In the genomic region with DNA sequence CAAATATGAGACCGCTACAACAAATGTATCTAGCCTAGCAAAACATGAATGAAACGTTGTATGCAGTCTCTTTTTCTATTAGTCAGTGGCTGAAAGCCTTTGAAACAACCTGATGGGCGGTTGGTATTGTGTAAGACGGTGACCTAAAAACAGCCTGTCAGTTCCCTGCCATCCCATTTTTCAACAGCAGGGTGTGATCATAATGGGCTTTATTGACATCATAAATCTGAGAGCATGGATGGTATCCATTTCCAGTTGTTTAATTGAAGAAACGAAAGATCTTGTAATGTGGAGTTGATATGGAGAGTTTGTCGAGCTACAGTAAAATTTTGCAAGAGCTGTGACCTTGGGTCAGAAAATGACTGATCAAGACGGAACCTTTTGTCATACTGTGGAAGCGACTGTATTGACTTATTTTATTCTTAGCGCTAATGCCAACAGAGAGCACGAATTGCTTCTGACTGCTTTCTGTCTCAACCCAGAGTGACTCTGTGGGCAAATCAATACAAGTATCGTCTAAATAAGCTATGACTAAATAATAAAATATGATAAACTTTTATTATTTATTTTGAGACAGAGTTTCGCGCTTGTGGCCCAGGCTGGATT, we compare ENCODE assay signal across 10 cellular contexts. TPM values are rescaled to one million over a fixed set of nuclear protein-coding genes. Genes with fewer than 3 reads are reported as not detected.
DNase-seq lines count a peak whose midpoint lies in the region; ATAC-seq, FAIRE-seq and TF ChIP-seq lines count a peak whose summit lies in the region.
"Had no signal": no experiment of that assay in that cellular context is flagged by ENCODE, and none has a peak within 500 bp of the region (broad histone marks: within the 10 kb centered on the region; RNA-seq: fewer than 3 reads in every experiment).

No MANE protein-coding gene starts in this region.

- TF ChIP-seq CTCF in left ventricle myocardium inferior (IDR thresholded peaks at IDR 0.05; ENCODE audit: borderline replicate concordance), result peak; percentile 13
- TF ChIP-seq CTCF in heart left ventricle (IDR thresholded peaks at IDR 0.05), result no peak
- peak; percentile 49; the same call in 1 of the 2 replicates for TF ChIP-seq CTCF in OCI-LY7 (conservative IDR thresholded peaks at IDR 0.05; ENCODE audit: low read length)
- TF ChIP-seq CTCF in upper lobe of right lung (IDR thresholded peaks at IDR 0.05), result no peak

- no peaks in the 10 kb centered on the region for H3K9me2 ChIP-seq in OCI-LY7 (ENCODE audit: insufficient read depth, low read length)

- H3K9me3 ChIP-seq in left ventricle myocardium inferior (replicated peaks) (no peaks in the 10 kb centered on the region), heart left ventricle (no peaks in the 10 kb centered on the region), OCI-LY7 (ENCODE audit: low read length) (no peaks in the 10 kb centered on the region), upper lobe of right lung (no peaks in the 10 kb centered on the region)

- POLR2A ChIA-PET in OCI-LY7 (lab: Charles Lee), result interaction anchor here (1.1 kb wide), 1 partner anchor 55 kb away, joined by 3 read pairs; no protein-coding TSS in a partner anchor

- H2AFZ ChIP-seq in OCI-LY7 (ENCODE audit: low read length), result no peak overlapping the region

- no peaks in the 10 kb centered on the region for H3K36me3 ChIP-seq in left ventricle myocardium inferior
- no peaks in the 10 kb centered on the region for H3K36me3 ChIP-seq in heart left ventricle
- no peaks in the 10 kb centered on the region for H3K36me3 ChIP-seq in OCI-LY7 (ENCODE audit: insufficient read depth, low read length)
- no peaks in the 10 kb centered on the region for H3K36me3 ChIP-seq in upper lobe of right lung

- H3K27me3 ChIP-seq in left ventricle myocardium inferior (ENCODE audit: low read depth) (peaks cover 97% of the 10 kb centered on the region), heart left ventricle (peaks cover 0 to 67% (median 5%) of the 10 kb centered on the region in 9 donors), upper lobe of right lung (peaks cover 18% of the 10 kb centered on the region)

- H3K4me1 ChIP-seq in left ventricle myocardium inferior (no peaks in the 10 kb centered on the region), heart left ventricle (no peaks in the 10 kb centered on the region), OCI-LY7 (ENCODE audit: insufficient read depth, low read length, poor library complexity, severe bottlenecking) (no peaks in the 10 kb centered on the region), upper lobe of right lung (no peaks in the 10 kb centered on the region)

- TF ChIP-seq POLR2A in heart left ventricle (IDR thresholded peaks at IDR 0.05) (no peak), erythroblast (IDR thresholded peaks at IDR 0.05; ENCODE audit: low read length) (no peak)

- no peaks in the 10 kb centered on the region for H4K20me1 ChIP-seq in OCI-LY7 (ENCODE audit: insufficient read depth, low read length)

- intact Hi-C loops in left ventricle myocardium inferior (cut with micrococcal nuclease), result no loop called here
- intact Hi-C loops in heart left ventricle (cut with DNase I), result no loop called here
- intact Hi-C loops in OCI-LY7 (cut with micrococcal nuclease; ENCODE audit: unreplicated experiment), result no loop called here
- intact Hi-C loops in upper lobe of right lung (cut with DNase I), result no loop called here
- intact Hi-C loops in posterior vena cava (cut with DNase I), result no loop called here

- no peak overlapping the region for H3K4me2 ChIP-seq in OCI-LY7 (ENCODE audit: low read length)

- H3K4me3 ChIP-seq in left ventricle myocardium inferior (no peak overlapping the region), heart left ventricle (no peak overlapping the region), OCI-LY7 (ENCODE audit: low read depth, low read length, poor library complexity, severe bottlenecking) (no peak overlapping the region), upper lobe of right lung (no peak overlapping the region)

- DNase-seq in left ventricle myocardium inferior, result no peak
- DNase-seq in heart left ventricle, result no peak
- DNase-seq in OCI-LY7 (ENCODE audit: low spot score), result peak; percentile 15
- peak; percentile 41 to 44 for DNase-seq in erythroblast (lab: John Stamatoyannopoulos, UW)
- no peak for DNase-seq in upper lobe of right lung
- no peak for DNase-seq in NCI-H526 treated with DMSO at 0.1 percent for 48 hours (lab: John Stamatoyannopoulos, UW)
- DNase-seq in posterior vena cava (ENCODE audit: low spot score), result no peak
- no peak for DNase-seq in RCC 7860 (ENCODE audit: low spot score)
- DNase-seq: activated CD4-positive, alpha-beta T cell treated with anti-CD3 and anti-CD28 coated beads for 1 hour had no signal

- no peak for FAIRE-seq in RCC 7860 (lab: Jason Lieb, UNC)

- BruUV-seq in OCI-LY7 (replicated peaks; lab: Mats Ljungman, UMichigan), result no TSS peak

- no peak for ATAC-seq in heart left ventricle
- ATAC-seq in upper lobe of right lung, result peak; percentile 46

- no peaks in the 10 kb centered on the region for H3K79me2 ChIP-seq in OCI-LY7 (ENCODE audit: insufficient read depth, low read depth, low read length)

- no peak overlapping the region for H3K27ac ChIP-seq in left ventricle myocardium inferior (replicated peaks)
- no peak overlapping the region for H3K27ac ChIP-seq in heart left ventricle
- no peak overlapping the region for H3K27ac ChIP-seq in OCI-LY7 (ENCODE audit: low read depth, low read length, poor library complexity, severe bottlenecking)
- H3K27ac ChIP-seq in upper lobe of right lung, result no peak overlapping the region

- WGBS in heart left ventricle, 4 donors, result 66 to 69% (median 69%) methylated on average over 13 of the region's 13 CpGs

- CTCF ChIA-PET in OCI-LY7 (lab: Charles Lee; ENCODE audit: unreplicated experiment), result no interaction called here

RNA-seq across cellular contexts. Expression of gene MEIOB, which starts 12.3 kb away (rescaled TPM):
- total RNA-seq in left ventricle myocardium inferior (not detected), heart left ventricle (not detected), OCI-LY7 (2022) (not detected in 2 replicates), upper lobe of right lung (not detected), posterior vena cava (not detected)
- polyA plus RNA-seq in heart left ventricle, result not detected
- total RNA-seq in OCI-LY7 (2014; rRNA removed; shearing (Covaris generic)), result not detected in 2 replicates
- total RNA-seq: Daoy had no signal

RNA-seq across cellular contexts. Expression of gene HS3ST6, which starts 34.0 kb away (rescaled TPM):
- total RNA-seq in left ventricle myocardium inferior (not detected), heart left ventricle (not detected), OCI-LY7 (2022) (not detected in 2 replicates), upper lobe of right lung (not detected), posterior vena cava (not detected)
- not detected for polyA plus RNA-seq in heart left ventricle
- total RNA-seq in OCI-LY7 (2014; rRNA removed; shearing (Covaris generic)), result not detected in 2 replicates
- total RNA-seq: Daoy had no signal

RNA-seq across cellular contexts. Expression of gene FAHD1, which starts 57.3 kb away (rescaled TPM):
- 26.3 TPM for total RNA-seq in left ventricle myocardium inferior
- 10 to 100 TPM; 19.2 to 83.8 (median 28.4) TPM for total RNA-seq in heart left ventricle
- polyA plus RNA-seq in heart left ventricle, result 10 to 100 TPM; 46.8 to 47.4 TPM
- total RNA-seq in OCI-LY7 (2014; rRNA removed; shearing (Covaris generic)), result 30.7 and 32.4 TPM in 2 replicates
- 13.7 and 15.1 TPM in 2 replicates for total RNA-seq in OCI-LY7 (2022)
- 17.2 TPM for total RNA-seq in upper lobe of right lung
- total RNA-seq in posterior vena cava, result 10 to 100 TPM; 14.0 to 17.3 TPM

RNA-seq across cellular contexts. Expression of gene HAGH, which starts 57.6 kb away (rescaled TPM):
- total RNA-seq in left ventricle myocardium inferior, result 172 TPM
- total RNA-seq in heart left ventricle, result 100 to 1,000 TPM; 111 to 358 (median 165) TPM
- 100 to 1,000 TPM; 155 to 226 TPM for polyA plus RNA-seq in heart left ventricle
- total RNA-seq in OCI-LY7 (2014; rRNA removed; shearing (Covaris generic)), result 26.9 and 30.5 TPM in 2 replicates
- total RNA-seq in OCI-LY7 (2022), result 29.9 and 36.8 TPM in 2 replicates
- total RNA-seq in upper lobe of right lung, result 71.8 TPM
- total RNA-seq in posterior vena cava, result 10 to 100 TPM; 36.1 to 48.2 TPM

RNA-seq across cellular contexts. Expression of gene MSRB1, which starts 58.7 kb away (rescaled TPM):
- total RNA-seq in left ventricle myocardium inferior (32.7 TPM), heart left ventricle (10 to 100 TPM; 12.4 to 49.2 (median 31.1) TPM), OCI-LY7 (2022) (17.6 and 18.0 TPM in 2 replicates), upper lobe of right lung (28.8 TPM), posterior vena cava (10 to 100 TPM; 61.4 to 70.0 TPM)
- 10 to 100 TPM; 48.4 to 70.2 TPM for polyA plus RNA-seq in heart left ventricle
- 5.2 and 9.0 TPM in 2 replicates for total RNA-seq in OCI-LY7 (2014; rRNA removed; shearing (Covaris generic))

Comparison
In these comparisons a context has a peak if more than half of its experiments do, and no peak if none do; other contexts are left out.
1. CTCF ChIP-seq: peak in left ventricle myocardium inferior (single experiment) and OCI-LY7 (single experiment); none in heart left ventricle (0 of 12) and upper lobe of right lung (single experiment).
2. DNase-seq: peak in OCI-LY7 (single experiment) and erythroblast (2 of 2); none in left ventricle myocardium inferior (single experiment), heart left ventricle (0 of 5), upper lobe of right lung (single experiment), NCI-H526 treated with DMSO at 0.1 percent for 48 hours (single experiment), posterior vena cava (single experiment) and RCC 7860 (single experiment).